ENCODE assay signal across 2 cellular contexts in genomic region chr1:33124647-33125046, GRCh38.
TF ChIP-seq lines count a peak whose summit lies in the region.

No MANE protein-coding gene starts in this region.

TF ChIP-seq in HEK293, 187 proteins besides CTCF, POLR2A, EP300 and RAD21:
- TF ChIP-seq ZNF146 (tag by site-specific recombination; IDR thresholded peaks at IDR 0.05) (peak; percentile 99), ZNF280D (tag by site-specific recombination; IDR thresholded peaks at IDR 0.05) (peak; percentile 70; the same call in 1 of the 2 replicates)
- TF ChIP-seq, protein P1, sequence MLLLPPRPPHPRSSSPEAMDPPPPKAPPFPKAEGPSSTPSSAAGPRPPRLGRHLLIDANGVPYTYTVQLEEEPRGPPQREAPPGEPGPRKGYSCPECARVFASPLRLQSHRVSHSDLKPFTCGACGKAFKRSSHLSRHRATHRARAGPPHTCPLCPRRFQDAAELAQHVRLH (tag by site-specific recombination; IDR thresholded peaks at IDR 0.05): 0 out of 2 replicates have a peak, but pooled peaks have one; percentile 55

TF ChIP-seq in K562, 482 proteins besides CTCF, POLR2A, EP300 and RAD21:
- peak; percentile 44 for TF ChIP-seq ZNF146 (CRISPR knock-in tag; IDR thresholded peaks at IDR 0.05; ENCODE audit: unreplicated experiment)
- TF ChIP-seq BCOR (IDR thresholded peaks at IDR 0.05): 0 out of 2 replicates have a peak, but pooled peaks have one; percentile 31
TF ChIP-seq in K562: peak in this region for 2; not testable (repeated sequence) for 480.
